15 cellular contexts compared by ENCODE assay signal in the genomic region with DNA sequence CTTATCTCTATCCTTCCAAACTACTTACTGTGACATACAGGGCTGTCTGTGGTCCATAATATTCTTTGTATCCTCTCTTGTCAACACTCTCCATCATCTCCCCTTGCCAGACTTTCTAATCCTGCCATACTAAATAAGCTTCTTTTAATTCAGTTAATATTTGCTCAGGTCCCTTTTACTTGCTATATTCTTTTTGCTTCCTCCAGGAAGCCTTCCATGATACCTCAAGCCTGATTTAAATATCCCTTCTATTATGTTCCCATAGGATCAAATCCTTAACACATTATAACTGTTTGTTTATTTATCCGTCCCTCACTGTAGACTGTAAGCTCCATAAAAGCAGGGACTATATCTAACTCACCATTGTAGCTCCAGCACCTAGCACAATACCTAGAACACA. TPM values are rescaled to one million over a fixed set of nuclear protein-coding genes. Genes with fewer than 3 reads are reported as not detected.
DNase-seq lines count a peak whose midpoint lies in the region; ATAC-seq and TF ChIP-seq lines count a peak whose summit lies in the region.
"Had no signal": no experiment of that assay in that cellular context is flagged by ENCODE, and none has a peak within 500 bp of the region (broad histone marks: within the 10 kb centered on the region; RNA-seq: fewer than 3 reads in every experiment).

No MANE protein-coding gene starts in this region.

- CTCF ChIA-PET in HEK293 (lab: Yijun Ruan, JAX) = no interaction called here
- CTCF ChIA-PET in CD8-positive, alpha-beta memory T cell (lab: Charles Lee) = interaction anchor here (2.0 kb wide), 1 partner anchor 141 kb away, joined by 4 read pairs; no protein-coding TSS in a partner anchor

- H3K9me3 ChIP-seq in HEK293 (ENCODE audit: control insufficient read depth, insufficient read depth, low read depth, low read length) = no peaks in the 10 kb centered on the region
- H3K9me3 ChIP-seq in CD8-positive, alpha-beta memory T cell (ENCODE audit: low read length) = no peaks in the 10 kb centered on the region
- H3K9me3 ChIP-seq: Caco-2 had no signal

- H3K4me1 Mint-ChIP-seq in activated T-helper 17 cell treated with anti-CD3 and anti-CD28 coated beads, Interleukin-2, amount 50 U/mL, for 72 hours = peaks cover 24% of the 10 kb centered on the region
- H3K4me1 Mint-ChIP-seq in progenitor cell of endocrine pancreas (ENCODE audit: low read depth) = no peaks in the 10 kb centered on the region
- H3K4me1 Mint-ChIP-seq in CD8-positive, alpha-beta memory T cell = peaks cover 9 to 27% (median 18%) of the 10 kb centered on the region in 3 donors

- no peak for ATAC-seq in activated T-helper 17 cell treated with anti-CD3 and anti-CD28 coated beads, Interleukin-2, amount 50 U/mL, for 72 hours (replicated peaks)
- no peak for ATAC-seq in HG02981 (IDR thresholded peaks at IDR 0.05; ENCODE audit: unreplicated experiment)
- ATAC-seq: CD8-positive, alpha-beta T cell had no signal

- H3K27ac Mint-ChIP-seq in activated T-helper 17 cell treated with anti-CD3 and anti-CD28 coated beads, Interleukin-2, amount 50 U/mL, for 72 hours = peak overlapping the region; percentile 32
- H3K27ac Mint-ChIP-seq in progenitor cell of endocrine pancreas = peak overlapping the region; percentile 7
- H3K27ac Mint-ChIP-seq in CD8-positive, alpha-beta memory T cell = peak overlapping the region in 1 of 8 donors; percentile 10
- H3K27ac Mint-ChIP-seq: B cell; CD8-positive, alpha-beta T cell had no signal

- no peak overlapping the region for H3K4me3 Mint-ChIP-seq in activated T-helper 17 cell treated with anti-CD3 and anti-CD28 coated beads, Interleukin-2, amount 50 U/mL, for 72 hours
- H3K4me3 Mint-ChIP-seq in progenitor cell of endocrine pancreas (ENCODE audit: low read depth) = no peak overlapping the region
- H3K4me3 Mint-ChIP-seq in CD8-positive, alpha-beta memory T cell = no peak overlapping the region
- H3K4me3 Mint-ChIP-seq: B cell; CD8-positive, alpha-beta T cell had no signal

- no peak overlapping the region for H3K4me3 ChIP-seq in HEK293 (ENCODE audit: low read depth, low read length)
- no peak overlapping the region for H3K4me3 ChIP-seq in CD8-positive, alpha-beta memory T cell (ENCODE audit: low read length)

- peaks cover 0 to 40% of the 10 kb centered on the region in 2 experiments; a peak in 2 of 3 replicates for H3K36me3 ChIP-seq in HEK293 (ENCODE audit: control insufficient read depth in 2 of 2, insufficient read depth in 1 of 2, low read length in 2 of 2)
- peaks cover 12% of the 10 kb centered on the region for H3K36me3 ChIP-seq in CD8-positive, alpha-beta memory T cell (ENCODE audit: insufficient read depth, low read length)

- DNase-seq in progenitor cell of endocrine pancreas (ENCODE audit: low spot score, unreplicated experiment) (no peak), hypothalamus (lab: John Stamatoyannopoulos, UW) (no peak)
- no peak for DNase-seq in CD8-positive, alpha-beta memory T cell
- DNase-seq: C1 segment of cervical spinal cord; Caco-2; CD8-positive, alpha-beta T cell; DND-41; GDM1; HCEC 1CT; KG1 had no signal

- no peaks in the 10 kb centered on the region for H3K27me3 Mint-ChIP-seq in activated T-helper 17 cell treated with anti-CD3 and anti-CD28 coated beads, Interleukin-2, amount 50 U/mL, for 72 hours
- no peaks in the 10 kb centered on the region for H3K27me3 Mint-ChIP-seq in progenitor cell of endocrine pancreas
- no peaks in the 10 kb centered on the region for H3K27me3 Mint-ChIP-seq in CD8-positive, alpha-beta memory T cell
- H3K27me3 Mint-ChIP-seq: B cell had no signal

- TF ChIP-seq CTCF in 22Rv1 (IDR thresholded peaks at IDR 0.05) (no peak), HEK293 (tag by site-specific recombination; IDR thresholded peaks at IDR 0.05) (no peak), progenitor cell of endocrine pancreas (IDR thresholded peaks at IDR 0.05; ENCODE audit: unreplicated experiment) (no peak)

- POLR2A ChIA-PET in HEK293 (lab: Yijun Ruan, JAX) = no interaction called here
- POLR2A ChIA-PET in CD8-positive, alpha-beta memory T cell (lab: Charles Lee) = no interaction called here

- peaks cover 22% of the 10 kb centered on the region for H3K36me3 Mint-ChIP-seq in activated T-helper 17 cell treated with anti-CD3 and anti-CD28 coated beads, Interleukin-2, amount 50 U/mL, for 72 hours (ENCODE audit: low read depth)
- peaks cover 20% of the 10 kb centered on the region for H3K36me3 Mint-ChIP-seq in progenitor cell of endocrine pancreas (ENCODE audit: insufficient read depth)
- H3K36me3 Mint-ChIP-seq in CD8-positive, alpha-beta memory T cell = peaks cover 3 to 39% (median 22%) of the 10 kb centered on the region in 3 donors

- H3K27ac ChIP-seq in 22Rv1 (peak overlapping the region; percentile 1; the same call in 1 of the 2 replicates), HEK293 (ENCODE audit: extremely low read depth, low read depth, low read length) (no peak overlapping the region)
- H3K27ac ChIP-seq in CD8-positive, alpha-beta memory T cell (ENCODE audit: low read depth, low read length) = no peak overlapping the region

- H3K4me1 ChIP-seq in HEK293 (ENCODE audit: control insufficient read depth, insufficient read depth, low read length) = no peaks in the 10 kb centered on the region
- H3K4me1 ChIP-seq in CD8-positive, alpha-beta memory T cell (ENCODE audit: insufficient read depth, low read length) = peaks cover 16% of the 10 kb centered on the region
- H3K4me1 ChIP-seq: Caco-2 had no signal

- no peaks in the 10 kb centered on the region for H3K27me3 ChIP-seq in CD8-positive, alpha-beta memory T cell (ENCODE audit: insufficient read depth, low read length, poor library complexity, severe bottlenecking)

- H3K9me3 Mint-ChIP-seq in activated T-helper 17 cell treated with anti-CD3 and anti-CD28 coated beads, Interleukin-2, amount 50 U/mL, for 72 hours = no peaks in the 10 kb centered on the region
- no peaks in the 10 kb centered on the region for H3K9me3 Mint-ChIP-seq in progenitor cell of endocrine pancreas (ENCODE audit: low read depth)
- H3K9me3 Mint-ChIP-seq in CD8-positive, alpha-beta memory T cell = no peaks in the 10 kb centered on the region
- H3K9me3 Mint-ChIP-seq: CD8-positive, alpha-beta T cell had no signal

TF ChIP-seq in HEK293, 187 proteins besides CTCF, POLR2A, EP300 and RAD21:
- TF ChIP-seq ZNF214 (tag by site-specific recombination; IDR thresholded peaks at IDR 0.05; ENCODE audit: borderline replicate concordance) = no peak
- no peak for TF ChIP-seq SETDB1 (IDR thresholded peaks at IDR 0.05; ENCODE audit: insufficient read length, low read length)
- TF ChIP-seq ZNF664 (tag by site-specific recombination; IDR thresholded peaks at IDR 0.05) = no peak
- no peak for TF ChIP-seq SCRT1 (tag by site-specific recombination; IDR thresholded peaks at IDR 0.05; ENCODE audit: borderline replicate concordance)
- peak; percentile 38 for TF ChIP-seq ZNF623 (tag by site-specific recombination; IDR thresholded peaks at IDR 0.05)
- TF ChIP-seq ZNF302 (tag by site-specific recombination; IDR thresholded peaks at IDR 0.05; ENCODE audit: low read depth) = no peak
- TF ChIP-seq SP2 (tag by site-specific recombination; IDR thresholded peaks at IDR 0.05) = no peak
- no peak for TF ChIP-seq ZNF707 (tag by site-specific recombination; IDR thresholded peaks at IDR 0.05)

RNA-seq across cellular contexts. Expression of a gene that starts 7.2 kb away (rescaled TPM):
- 10 to 100 TPM; 43.9 to 50.1 TPM for total RNA-seq in activated T-helper 17 cell treated with anti-CD3 and anti-CD28 coated beads, Interleukin-2, amount 50 U/mL, for 72 hours
- total RNA-seq in progenitor cell of endocrine pancreas = 49.6 and 56.4 TPM in 2 replicates
- 10 to 100 TPM; 44.0 to 44.1 TPM for total RNA-seq in CD8-positive, alpha-beta memory T cell
- polyA plus RNA-seq in CD8-positive, alpha-beta memory T cell = 8.1 TPM
